Comparison of ENCODE assay signal across 1 cellular context in the genomic region with DNA sequence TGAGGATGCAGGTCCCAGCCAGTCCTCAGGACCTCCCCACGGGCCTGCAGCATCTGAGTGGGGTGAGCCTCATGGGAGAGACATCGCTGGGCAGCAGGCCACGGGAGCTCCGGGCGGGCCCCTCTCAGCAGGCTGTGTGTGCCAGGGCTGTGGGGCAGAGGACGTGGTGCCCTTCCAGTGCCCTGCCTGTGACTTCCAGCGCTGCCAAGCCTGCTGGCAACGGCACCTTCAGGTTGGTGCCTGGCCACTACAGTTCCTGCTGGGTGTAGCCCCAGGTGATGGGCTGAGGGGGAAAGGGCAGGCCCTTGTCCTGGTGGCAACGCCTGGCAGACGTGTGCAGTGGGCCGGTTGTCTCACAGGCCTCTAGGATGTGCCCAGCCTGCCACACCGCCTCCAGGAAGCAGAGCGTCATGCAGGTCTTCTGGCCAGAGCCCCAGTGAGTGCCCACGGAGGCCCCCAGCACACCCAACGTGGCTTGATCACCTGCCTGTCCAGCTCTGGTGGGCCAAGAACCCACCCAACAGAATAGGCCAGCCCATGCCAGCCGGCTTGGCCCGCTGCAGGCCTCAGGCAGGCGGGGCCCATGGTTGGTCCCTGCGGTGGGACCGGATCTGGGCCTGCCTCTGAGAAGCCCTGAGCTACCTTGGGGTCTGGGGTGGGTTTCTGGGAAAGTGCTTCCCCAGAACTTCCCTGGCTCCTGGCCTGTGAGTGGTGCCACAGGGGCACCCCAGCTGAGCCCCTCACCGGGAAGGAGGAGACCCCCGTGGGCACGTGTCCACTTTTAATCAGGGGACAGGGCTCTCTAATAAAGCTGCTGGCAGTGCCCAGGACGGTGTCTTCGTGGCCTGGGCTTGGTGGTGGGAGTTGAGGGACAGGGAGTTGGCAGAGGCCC.
A peak's percentile ranks its signal among the peaks of the same experiment; 100 is the strongest.
TF ChIP-seq lines count a peak whose summit lies in the region.

No MANE protein-coding gene starts in this region.

TF ChIP-seq in A549, 52 proteins besides CTCF, POLR2A, EP300 and RAD21:
- TF ChIP-seq POLR2AphosphoS2 (conservative IDR thresholded peaks at IDR 0.05; ENCODE audit: low read length), result 0 out of 2 replicates have a peak, but pooled peaks have one; percentile 46
- TF ChIP-seq HOXA7 (CRISPR knock-in tag; IDR thresholded peaks at IDR 0.05), result no peak
- no peak for TF ChIP-seq ZNF302 (CRISPR knock-in tag; IDR thresholded peaks at IDR 0.05)
- no peak for TF ChIP-seq BHLHE40 (IDR thresholded peaks at IDR 0.05; ENCODE audit: low read depth, low read length)
- TF ChIP-seq HMGXB4 (CRISPR knock-in tag; IDR thresholded peaks at IDR 0.05; ENCODE audit: borderline replicate concordance), result no peak
TF ChIP-seq in A549: peak in this region for 1.
